In genomic region chr2:20457027-20457426, GRCh38 we compare ENCODE assay signal across 12 cellular contexts. TPM values are rescaled to one million over a fixed set of nuclear protein-coding genes. Genes with fewer than 3 reads are reported as not detected.
A peak's percentile ranks its signal among the peaks of the same experiment; 100 is the strongest.
DNase-seq lines count a peak whose midpoint lies in the region; ATAC-seq and TF ChIP-seq lines count a peak whose summit lies in the region.
"Had no signal": no experiment of that assay in that cellular context is flagged by ENCODE, and none has a peak within 500 bp of the region (broad histone marks: within the 10 kb centered on the region; RNA-seq: fewer than 3 reads in every experiment).

No MANE protein-coding gene starts in this region.

- no peak for TF ChIP-seq EP300 in stomach (IDR thresholded peaks at IDR 0.05)

- DNase-seq in activated CD4-positive, alpha-beta memory T cell treated with anti-CD3 and anti-CD28 coated beads for 36 hours = peak; percentile 39
- no peak for DNase-seq in activated CD4-positive, alpha-beta memory T cell treated with anti-CD3 and anti-CD28 coated beads, Interleukin-2, amount 10 ng/mL, durations not matched to agents 7 days and 5 days
- peak; percentile 16 for DNase-seq in fibroblast of pulmonary artery (ENCODE audit: low read depth)
- DNase-seq in stomach = peak; percentile 11
- DNase-seq in GM19240 (ENCODE audit: insufficient read length, low spot score) = no peak
- DNase-seq: pancreas, SW 1271 had no signal

- no peaks in the 10 kb centered on the region for H3K9me3 Mint-ChIP-seq in activated CD4-positive, alpha-beta memory T cell treated with anti-CD3 and anti-CD28 coated beads for 36 hours
- no peaks in the 10 kb centered on the region for H3K9me3 Mint-ChIP-seq in activated CD4-positive, alpha-beta memory T cell treated with anti-CD3 and anti-CD28 coated beads, Interleukin-2, amount 10 ng/mL, durations not matched to agents 7 days and 5 days

- intact Hi-C loops in activated CD4-positive, alpha-beta memory T cell treated with anti-CD3 and anti-CD28 coated beads for 36 hours (cut with micrococcal nuclease) = loop anchor here (1.0 kb wide), 2 partner anchors 10 to 50 kb away; partner anchors contain the start of gene RHOB
- intact Hi-C loops in stomach (cut with DNase I; ENCODE audit: low total_unique reads) = no loop called here

- ATAC-seq in HG03520 (IDR thresholded peaks at IDR 0.05; ENCODE audit: unreplicated experiment) = peak; percentile 89
- no peak for ATAC-seq in HG03135 (IDR thresholded peaks at IDR 0.05; ENCODE audit: unreplicated experiment)
- ATAC-seq in GM21381 (IDR thresholded peaks at IDR 0.05; ENCODE audit: unreplicated experiment) = no peak
- ATAC-seq: gastrocnemius medialis, left lung had no signal

- no peak overlapping the region for H3K4me3 Mint-ChIP-seq in activated CD4-positive, alpha-beta memory T cell treated with anti-CD3 and anti-CD28 coated beads for 36 hours
- H3K4me3 Mint-ChIP-seq in activated CD4-positive, alpha-beta memory T cell treated with anti-CD3 and anti-CD28 coated beads, Interleukin-2, amount 10 ng/mL, durations not matched to agents 7 days and 5 days = no peak overlapping the region

- H3K27me3 ChIP-seq in stomach = no peaks in the 10 kb centered on the region
- H3K27me3 ChIP-seq: gastrocnemius medialis, left lung, pancreas had no signal

- WGBS in stomach, 5 donors = 24 to 44% (median 26%) methylated on average over 2 of the region's 2 CpGs

- H3K9me3 ChIP-seq in stomach = no peaks in the 10 kb centered on the region
- H3K9me3 ChIP-seq: gastrocnemius medialis, left lung, pancreas had no signal

- peaks cover 25% of the 10 kb centered on the region for H3K27me3 Mint-ChIP-seq in activated CD4-positive, alpha-beta memory T cell treated with anti-CD3 and anti-CD28 coated beads for 36 hours
- peaks cover 44% of the 10 kb centered on the region for H3K27me3 Mint-ChIP-seq in activated CD4-positive, alpha-beta memory T cell treated with anti-CD3 and anti-CD28 coated beads, Interleukin-2, amount 10 ng/mL, durations not matched to agents 7 days and 5 days

- peaks cover 19 to 45% (median 32%) of the 10 kb centered on the region in 4 donors for H3K4me1 ChIP-seq in stomach
- H3K4me1 ChIP-seq: left lung, pancreas had no signal

- POLR2A ChIA-PET in activated CD4-positive, alpha-beta memory T cell treated with anti-CD3 and anti-CD28 coated beads for 36 hours (lab: Charles Lee) = interaction anchor here (1.9 kb wide), 1 partner anchor 10 kb away, joined by 11 read pairs; the partner anchor contains the start of gene RHOB
- POLR2A ChIA-PET in activated CD4-positive, alpha-beta memory T cell treated with anti-CD3 and anti-CD28 coated beads, Interleukin-2, amount 10 ng/mL, durations not matched to agents 7 days and 5 days (lab: Charles Lee) = interaction anchor here (1.3 kb wide), 1 partner anchor 10 kb away, joined by 3 read pairs; the partner anchor contains the start of gene RHOB

- peak overlapping the region; percentile 65 to 84 (median 79) for H3K27ac ChIP-seq in stomach
- H3K27ac ChIP-seq: left lung, pancreas had no signal

- H3K36me3 ChIP-seq in stomach = no peaks in the 10 kb centered on the region
- H3K36me3 ChIP-seq: gastrocnemius medialis, left lung, pancreas had no signal

- TF ChIP-seq CTCF in fibroblast of pulmonary artery (IDR thresholded peaks at IDR 0.05; ENCODE audit: low read length, missing control alignments) (no peak), stomach (IDR thresholded peaks at IDR 0.05) (no peak)

- CTCF ChIA-PET in activated CD4-positive, alpha-beta memory T cell treated with anti-CD3 and anti-CD28 coated beads for 36 hours (lab: Charles Lee) = interaction anchor here (0.8 kb wide), 1 partner anchor 45 kb away, joined by 3 read pairs; no protein-coding TSS in a partner anchor
- CTCF ChIA-PET in activated CD4-positive, alpha-beta memory T cell treated with anti-CD3 and anti-CD28 coated beads, Interleukin-2, amount 10 ng/mL, durations not matched to agents 7 days and 5 days (lab: Charles Lee) = interaction anchor here (0.7 to 1.8 kb wide), 5 partner anchors 10 to 195 kb away, joined by 3 to 6 read pairs (median 4); partner anchors contain the start of gene RHOB

- peaks cover 11% of the 10 kb centered on the region for H3K4me1 Mint-ChIP-seq in activated CD4-positive, alpha-beta memory T cell treated with anti-CD3 and anti-CD28 coated beads for 36 hours (ENCODE audit: low read depth)
- no peaks in the 10 kb centered on the region for H3K4me1 Mint-ChIP-seq in activated CD4-positive, alpha-beta memory T cell treated with anti-CD3 and anti-CD28 coated beads, Interleukin-2, amount 10 ng/mL, durations not matched to agents 7 days and 5 days

- H3K36me3 Mint-ChIP-seq in activated CD4-positive, alpha-beta memory T cell treated with anti-CD3 and anti-CD28 coated beads for 36 hours = no peaks in the 10 kb centered on the region
- peaks cover 4% of the 10 kb centered on the region for H3K36me3 Mint-ChIP-seq in activated CD4-positive, alpha-beta memory T cell treated with anti-CD3 and anti-CD28 coated beads, Interleukin-2, amount 10 ng/mL, durations not matched to agents 7 days and 5 days (ENCODE audit: low read depth)

- no peak for TF ChIP-seq POLR2A in stomach (IDR thresholded peaks at IDR 0.05)

- no peak overlapping the region for H3K4me3 ChIP-seq in fibroblast of pulmonary artery (replicated peaks; ENCODE audit: low read depth, low read length)
- H3K4me3 ChIP-seq in stomach = no peak overlapping the region
- H3K4me3 ChIP-seq: gastrocnemius medialis, left lung, pancreas had no signal

- peak overlapping the region; percentile 24 for H3K27ac Mint-ChIP-seq in activated CD4-positive, alpha-beta memory T cell treated with anti-CD3 and anti-CD28 coated beads for 36 hours
- H3K27ac Mint-ChIP-seq in activated CD4-positive, alpha-beta memory T cell treated with anti-CD3 and anti-CD28 coated beads, Interleukin-2, amount 10 ng/mL, durations not matched to agents 7 days and 5 days = no peak overlapping the region

RNA-seq across cellular contexts. Expression of gene RHOB, which starts 10.2 kb away (rescaled TPM):
- 10 to 100 TPM; 31.6 to 33.6 TPM for total RNA-seq in activated CD4-positive, alpha-beta memory T cell treated with anti-CD3 and anti-CD28 coated beads for 36 hours
- total RNA-seq in activated CD4-positive, alpha-beta memory T cell treated with anti-CD3 and anti-CD28 coated beads, Interleukin-2, amount 10 ng/mL, durations not matched to agents 7 days and 5 days = 10 to 100 TPM; 14.0 to 14.4 TPM
- 1,000 to 10,000 TPM in 1 of 5 donors, 100 to 1,000 TPM in 4; 353 to 1,146 (median 607) TPM for total RNA-seq in stomach
- 100 to 1,000 TPM; 143 to 327 (median 145) TPM for polyA plus RNA-seq in stomach

Comparison
In these comparisons a context has a peak if more than half of its experiments do, and no peak if none do; other contexts are left out.
1. DNase-seq: peak in activated CD4-positive, alpha-beta memory T cell treated with anti-CD3 and anti-CD28 coated beads for 36 hours (single experiment), fibroblast of pulmonary artery (single experiment) and stomach (single experiment); none in activated CD4-positive, alpha-beta memory T cell treated with anti-CD3 and anti-CD28 coated beads, Interleukin-2, amount 10 ng/mL, durations not matched to agents 7 days and 5 days (single experiment) and GM19240 (single experiment).
2. RNA of gene RHOB, which starts 10.2 kb away (total RNA-seq): 353 to 1,146 TPM in stomach; 31.6 to 33.6 TPM in activated CD4-positive, alpha-beta memory T cell treated with anti-CD3 and anti-CD28 coated beads for 36 hours and 14.0 to 14.4 TPM in activated CD4-positive, alpha-beta memory T cell treated with anti-CD3 and anti-CD28 coated beads, Interleukin-2, amount 10 ng/mL, durations not matched to agents 7 days and 5 days; every median in the first group is over 10 times any median in the second.